ENCODE assay signal across 8 cellular contexts in genomic region chr15:48644498-48644826, GRCh38. TPM values are rescaled to one million over a fixed set of nuclear protein-coding genes. Genes with fewer than 3 reads are reported as not detected.
A peak's percentile ranks its signal among the peaks of the same experiment; 100 is the strongest.
DNase-seq lines count a peak whose midpoint lies in the region; ATAC-seq and TF ChIP-seq lines count a peak whose summit lies in the region.

No MANE protein-coding gene starts in this region.

- DNase-seq in coronary artery (ENCODE audit: low spot score) (peak; percentile 80), mucosa of gallbladder (ENCODE audit: low spot score) (peak; percentile 19), SKM-1 treated with dmso at 0.1 percent for 144 hours (lab: John Stamatoyannopoulos, UW; ENCODE audit: unreplicated experiment) (no peak), cerebellar nuclear complex (lab: John Stamatoyannopoulos, UW) (no peak)

- H3K4me3 ChIP-seq in coronary artery: peak overlapping the region; percentile 94

- peak overlapping the region; percentile 87 to 98 for H3K27ac ChIP-seq in coronary artery

- ATAC-seq in GM19023 (IDR thresholded peaks at IDR 0.05; ENCODE audit: unreplicated experiment) (peak; percentile 6), HG03469 (IDR thresholded peaks at IDR 0.05; ENCODE audit: unreplicated experiment) (peak; percentile 4), HG03039 (IDR thresholded peaks at IDR 0.05; ENCODE audit: unreplicated experiment) (no peak), HG03432 (IDR thresholded peaks at IDR 0.05; ENCODE audit: unreplicated experiment) (no peak)

- no peak for TF ChIP-seq CTCF in coronary artery (IDR thresholded peaks at IDR 0.05)

RNA-seq across cellular contexts. Expression of gene FBN1, which starts 1.0 kb away (rescaled TPM):
- 57.6 TPM for total RNA-seq in mucosa of gallbladder

Comparison
In these comparisons a context has a peak if more than half of its experiments do, and no peak if none do; other contexts are left out.
1. ATAC-seq: peak in GM19023 (single experiment) and HG03469 (single experiment); none in HG03039 (single experiment) and HG03432 (single experiment).
2. DNase-seq: peak in coronary artery (single experiment) and mucosa of gallbladder (single experiment); none in SKM-1 treated with dmso at 0.1 percent for 144 hours (single experiment) and cerebellar nuclear complex (0 of 2).